In the genomic region with DNA sequence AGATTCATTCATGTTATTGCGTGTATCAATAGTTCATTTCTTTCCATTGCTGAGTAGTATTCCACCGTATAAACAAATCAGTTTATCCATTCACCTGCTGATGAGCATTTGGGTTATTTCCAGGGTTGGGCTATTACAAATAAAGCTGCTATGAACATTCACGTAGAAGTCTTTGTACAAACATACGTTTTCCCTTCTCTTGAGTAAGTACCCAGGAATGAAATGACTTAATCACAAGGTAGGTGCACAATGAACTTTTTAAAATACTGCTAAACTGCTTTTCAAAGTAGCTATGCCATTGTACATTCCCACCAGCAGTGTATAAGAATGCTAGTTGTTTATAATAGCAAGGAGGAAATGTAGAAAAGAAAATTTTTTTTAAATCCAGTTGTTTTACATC, we compare ENCODE assay signal across 17 cellular contexts. TPM values are rescaled to one million over a fixed set of nuclear protein-coding genes. Genes with fewer than 3 reads are reported as not detected.
"Had no signal": no experiment of that assay in that cellular context is flagged by ENCODE, and none has a peak within 500 bp of the region (broad histone marks: within the 10 kb centered on the region; RNA-seq: fewer than 3 reads in every experiment).

No MANE protein-coding gene starts in this region.

- H3K9ac ChIP-seq: parathyroid adenoma had no signal

- H3K36me3 Mint-ChIP-seq: activated naive CD4-positive, alpha-beta T cell treated with anti-CD3 and anti-CD28 coated beads, Interleukin-2, amount 10 ng/mL, durations not matched to agents 7 days and 5 days; naive thymus-derived CD4-positive, alpha-beta T cell; stimulated activated effector memory CD8-positive, alpha-beta T cell treated with anti-CD3 and anti-CD28 coated beads, Interleukin-12 subunit alpha, Interleukin-12 subunit beta, amount 100 ng/mL, for 72 hours had no signal

- H3K27ac Mint-ChIP-seq: activated CD4-positive, alpha-beta T cell treated with anti-CD3 and anti-CD28 coated beads, Interleukin-2, amount 10 ng/mL, durations not matched to agents 24 days and 14 days; activated CD8-positive, alpha-beta T cell treated with anti-CD3 and anti-CD28 coated beads for 36 hours; activated naive CD4-positive, alpha-beta T cell treated with anti-CD3 and anti-CD28 coated beads, Interleukin-2, amount 10 ng/mL, durations not matched to agents 7 days and 5 days; dendritic cell treated with granulocyte-macrophage colony-stimulating factor and Interleukin-4, amounts not matched to agents 40 ng/mL and 50 ng/mL, for 4 days; naive thymus-derived CD4-positive, alpha-beta T cell; stimulated activated effector memory CD8-positive, alpha-beta T cell treated with anti-CD3 and anti-CD28 coated beads, Interleukin-12 subunit alpha, Interleukin-12 subunit beta, amount 100 ng/mL, for 72 hours had no signal

- H2AFZ ChIP-seq: parathyroid adenoma had no signal

- H3K4me1 ChIP-seq: ascending aorta, parathyroid adenoma, sigmoid colon, stomach had no signal

- ATAC-seq: naive thymus-derived CD4-positive, alpha-beta T cell; stimulated activated effector memory CD8-positive, alpha-beta T cell treated with anti-CD3 and anti-CD28 coated beads, Interleukin-12 subunit alpha, Interleukin-12 subunit beta, amount 100 ng/mL, for 72 hours had no signal

- H3K9me3 Mint-ChIP-seq: activated CD4-positive, alpha-beta T cell treated with anti-CD3 and anti-CD28 coated beads, Interleukin-2, amount 10 ng/mL, durations not matched to agents 24 days and 14 days; activated CD8-positive, alpha-beta T cell treated with anti-CD3 and anti-CD28 coated beads for 36 hours; activated naive CD4-positive, alpha-beta T cell treated with anti-CD3 and anti-CD28 coated beads, Interleukin-2, amount 10 ng/mL, durations not matched to agents 7 days and 5 days; dendritic cell treated with granulocyte-macrophage colony-stimulating factor and Interleukin-4, amounts not matched to agents 40 ng/mL and 50 ng/mL, for 4 days; naive thymus-derived CD4-positive, alpha-beta T cell; stimulated activated effector memory CD8-positive, alpha-beta T cell treated with anti-CD3 and anti-CD28 coated beads, Interleukin-12 subunit alpha, Interleukin-12 subunit beta, amount 100 ng/mL, for 72 hours had no signal

- H3K79me2 ChIP-seq: parathyroid adenoma had no signal

- H3K4me3 ChIP-seq: ascending aorta, sigmoid colon, stomach had no signal

- H3K4me1 Mint-ChIP-seq: activated CD4-positive, alpha-beta T cell treated with anti-CD3 and anti-CD28 coated beads, Interleukin-2, amount 10 ng/mL, durations not matched to agents 24 days and 14 days; activated naive CD4-positive, alpha-beta T cell treated with anti-CD3 and anti-CD28 coated beads, Interleukin-2, amount 10 ng/mL, durations not matched to agents 7 days and 5 days; naive thymus-derived CD4-positive, alpha-beta T cell; stimulated activated effector memory CD8-positive, alpha-beta T cell treated with anti-CD3 and anti-CD28 coated beads, Interleukin-12 subunit alpha, Interleukin-12 subunit beta, amount 100 ng/mL, for 72 hours had no signal

- H3K36me3 ChIP-seq: ascending aorta had no signal

- H3K9me3 ChIP-seq: ascending aorta, sigmoid colon, stomach had no signal

- H3K4me3 Mint-ChIP-seq: activated CD4-positive, alpha-beta T cell treated with anti-CD3 and anti-CD28 coated beads, Interleukin-2, amount 10 ng/mL, durations not matched to agents 24 days and 14 days; activated CD8-positive, alpha-beta T cell treated with anti-CD3 and anti-CD28 coated beads for 36 hours; activated naive CD4-positive, alpha-beta T cell treated with anti-CD3 and anti-CD28 coated beads, Interleukin-2, amount 10 ng/mL, durations not matched to agents 7 days and 5 days; dendritic cell treated with granulocyte-macrophage colony-stimulating factor and Interleukin-4, amounts not matched to agents 40 ng/mL and 50 ng/mL, for 4 days; naive thymus-derived CD4-positive, alpha-beta T cell; stimulated activated effector memory CD8-positive, alpha-beta T cell treated with anti-CD3 and anti-CD28 coated beads, Interleukin-12 subunit alpha, Interleukin-12 subunit beta, amount 100 ng/mL, for 72 hours had no signal

- H3K27ac ChIP-seq: ascending aorta, parathyroid adenoma, sigmoid colon, stomach had no signal

- DNase-seq: activated CD4-positive, alpha-beta T cell treated with anti-CD3 and anti-CD28 coated beads, Interleukin-2, amount 10 ng/mL, durations not matched to agents 24 days and 14 days; activated naive CD4-positive, alpha-beta T cell treated with anti-CD3 and anti-CD28 coated beads, Interleukin-2, amount 10 ng/mL, durations not matched to agents 7 days and 5 days; activated T-cell treated with anti-CD3 and anti-CD28 coated beads, Interleukin-2, amount 50 U/mL, for 1 hour; effector memory CD4-positive, alpha-beta T cell; foreskin melanocyte; mesenchymal stem cell; naive thymus-derived CD4-positive, alpha-beta T cell; sigmoid colon; stimulated activated CD4-positive, alpha-beta T cell treated with anti-CD3 and anti-CD28 coated beads, Interleukin-4, amount 100 ng/mL, for 24 hours; stomach; T1000 had no signal

- H3K27me3 ChIP-seq: ascending aorta, sigmoid colon, stomach had no signal

- H3K27me3 Mint-ChIP-seq: activated naive CD4-positive, alpha-beta T cell treated with anti-CD3 and anti-CD28 coated beads, Interleukin-2, amount 10 ng/mL, durations not matched to agents 7 days and 5 days had no signal

RNA-seq across cellular contexts. Expression of gene SYTL4, which starts 35.9 kb away (rescaled TPM):
- total RNA-seq: activated CD4-positive, alpha-beta T cell treated with anti-CD3 and anti-CD28 coated beads, Interleukin-2, amount 10 ng/mL, durations not matched to agents 24 days and 14 days; activated CD8-positive, alpha-beta T cell treated with anti-CD3 and anti-CD28 coated beads for 36 hours; T-helper 1 cell treated with Interleukin-12 subunit alpha and Interleukin-12 subunit beta and Interleukin-4 antibody, amounts not matched to agents 30 ng/mL and 1 ng/mL, for 36 hours had no signal

RNA-seq across cellular contexts. Expression of gene SRPX2, which starts 52.0 kb away (rescaled TPM):
- total RNA-seq: activated CD4-positive, alpha-beta T cell treated with anti-CD3 and anti-CD28 coated beads, Interleukin-2, amount 10 ng/mL, durations not matched to agents 24 days and 14 days; activated CD8-positive, alpha-beta T cell treated with anti-CD3 and anti-CD28 coated beads for 36 hours; naive thymus-derived CD4-positive, alpha-beta T cell; T-helper 1 cell treated with Interleukin-12 subunit alpha and Interleukin-12 subunit beta and Interleukin-4 antibody, amounts not matched to agents 30 ng/mL and 1 ng/mL, for 36 hours had no signal

RNA-seq across cellular contexts. Expression of gene TSPAN6, which starts 59.4 kb away (rescaled TPM):
- total RNA-seq: activated CD4-positive, alpha-beta T cell treated with anti-CD3 and anti-CD28 coated beads, Interleukin-2, amount 10 ng/mL, durations not matched to agents 24 days and 14 days; T-helper 1 cell treated with Interleukin-12 subunit alpha and Interleukin-12 subunit beta and Interleukin-4 antibody, amounts not matched to agents 30 ng/mL and 1 ng/mL, for 36 hours had no signal
